In genomic region chr15:81497226-81497625, GRCh38 we compare ENCODE assay signal across 2 cellular contexts.
TF ChIP-seq lines count a peak whose summit lies in the region.

No MANE protein-coding gene starts in this region.

TF ChIP-seq in H1, 55 proteins besides CTCF, POLR2A, EP300 and RAD21:
- TF ChIP-seq TBP (IDR thresholded peaks at IDR 0.05; ENCODE audit: low read depth, low read length), result no peak
- TF ChIP-seq YY1 (IDR thresholded peaks at IDR 0.05; ENCODE audit: low read depth, low read length), result no peak
- no peak for TF ChIP-seq SAP30 (IDR thresholded peaks at IDR 0.05; ENCODE audit: insufficient read depth, insufficient replicate concordance, low read length)
- no peak for TF ChIP-seq SP1 (IDR thresholded peaks at IDR 0.05; ENCODE audit: low read depth, low read length)
- no peak for TF ChIP-seq RFX5 (IDR thresholded peaks at IDR 0.05; ENCODE audit: borderline replicate concordance, low read depth, low read length)
- TF ChIP-seq ZNF274 (IDR thresholded peaks at IDR 0.05; ENCODE audit: borderline replicate concordance, extremely low read depth, low read length), result no peak
TF ChIP-seq in H1: peak in this region for 0.

TF ChIP-seq in SK-N-SH, 30 proteins besides CTCF, POLR2A, EP300 and RAD21:
- TF ChIP-seq JUND (IDR thresholded peaks at IDR 0.05) (no peak), FOXJ3 (CRISPR knock-in tag; IDR thresholded peaks at IDR 0.05) (no peak), MEF2A (IDR thresholded peaks at IDR 0.05; ENCODE audit: borderline replicate concordance, low read depth) (no peak), RXRA (IDR thresholded peaks at IDR 0.05; ENCODE audit: borderline replicate concordance, low read depth) (no peak), REST (IDR thresholded peaks at IDR 0.05; ENCODE audit: low read depth, low read length) (no peak), NFIC (IDR thresholded peaks at IDR 0.05; ENCODE audit: borderline replicate concordance) (no peak), RFX5 (IDR thresholded peaks at IDR 0.05; ENCODE audit: low read length) (no peak), CHD2 (IDR thresholded peaks at IDR 0.05; ENCODE audit: low read length, partially characterized antibody) (no peak)
